ENCODE assay signal across 14 cellular contexts in the genomic region with DNA sequence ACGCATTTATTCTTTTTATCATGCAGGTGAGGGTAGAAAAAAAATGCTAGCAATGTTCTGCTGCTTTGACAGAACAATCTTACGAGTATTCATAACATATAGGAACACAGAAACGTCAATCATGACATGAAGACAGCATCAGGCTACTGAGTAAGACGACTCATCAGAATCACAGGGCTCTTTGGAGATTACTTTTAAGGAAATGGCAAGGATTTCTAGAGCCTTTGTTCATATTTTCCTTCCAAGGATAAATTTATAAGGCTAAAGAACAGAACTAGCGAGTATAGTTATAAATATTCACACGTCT.
"Had no signal": no experiment of that assay in that cellular context is flagged by ENCODE, and none has a peak within 500 bp of the region (broad histone marks: within the 10 kb centered on the region; RNA-seq: fewer than 3 reads in every experiment).

No MANE protein-coding gene starts in this region.

- H3K27me3 ChIP-seq: esophagus muscularis mucosa had no signal

- H3K27ac Mint-ChIP-seq: activated B cell treated with CpG ODN at 0.5 μM for 24 hours; activated CD8-positive, alpha-beta T cell treated with anti-CD3 and anti-CD28 coated beads for 36 hours; memory B cell; natural killer cell treated with Interleukin-12 subunit alpha and Interleukin-12 subunit beta and Interleukin-15 and Interleukin-18, amount 100 ng/mL, for 72 hours; stimulated activated naive CD8-positive, alpha-beta T cell treated with anti-CD3 and anti-CD28 coated beads, Interleukin-15, amount 100 ng/mL, for 72 hours had no signal

- DNase-seq: activated B cell treated with CpG ODN at 0.5 μM for 24 hours; activated CD4-positive, alpha-beta T cell treated with anti-CD3 and anti-CD28 coated beads for 48 hours; activated CD8-positive, alpha-beta T cell treated with anti-CD3 and anti-CD28 coated beads for 36 hours; activated effector memory CD4-positive, alpha-beta T cell treated with Interleukin-2 at 50 U/mL for 16 hours; activated naive CD4-positive, alpha-beta T cell treated with anti-CD3 and anti-CD28 coated beads, Interleukin-2, amount 50 U/mL, for 16 hours; activated T-cell treated with anti-CD3 and anti-CD28 coated beads, Interleukin-2, amount 50 U/mL, for 4 hours; kidney; left lung; spleen; stimulated activated CD4-positive, alpha-beta T cell treated with anti-CD3 and anti-CD28 coated beads, Interleukin-1b, Interleukin-23, amount 100 ng/mL, for 48 hours; stimulated activated naive CD8-positive, alpha-beta T cell treated with anti-CD3 and anti-CD28 coated beads, Interleukin-15, amount 100 ng/mL, for 72 hours had no signal

- H3K9me3 ChIP-seq: esophagus muscularis mucosa, left lung, spleen had no signal

- H3K27ac ChIP-seq: esophagus muscularis mucosa, left lung, spleen had no signal

- H3K4me3 Mint-ChIP-seq: activated B cell treated with CpG ODN at 0.5 μM for 24 hours; activated CD8-positive, alpha-beta T cell treated with anti-CD3 and anti-CD28 coated beads for 36 hours; activated T-cell treated with anti-CD3 and anti-CD28 coated beads, Interleukin-2, amount 50 U/mL, for 4 hours; memory B cell; natural killer cell treated with Interleukin-12 subunit alpha and Interleukin-12 subunit beta and Interleukin-15 and Interleukin-18, amount 100 ng/mL, for 72 hours; stimulated activated naive CD8-positive, alpha-beta T cell treated with anti-CD3 and anti-CD28 coated beads, Interleukin-15, amount 100 ng/mL, for 72 hours had no signal

- H3K36me3 ChIP-seq: esophagus muscularis mucosa, left lung, spleen had no signal

- H3K9me3 Mint-ChIP-seq: activated B cell treated with CpG ODN at 0.5 μM for 24 hours; activated CD8-positive, alpha-beta T cell treated with anti-CD3 and anti-CD28 coated beads for 36 hours; memory B cell; natural killer cell treated with Interleukin-12 subunit alpha and Interleukin-12 subunit beta and Interleukin-15 and Interleukin-18, amount 100 ng/mL, for 72 hours; stimulated activated naive CD8-positive, alpha-beta T cell treated with anti-CD3 and anti-CD28 coated beads, Interleukin-15, amount 100 ng/mL, for 72 hours had no signal

- H3K4me1 ChIP-seq: esophagus muscularis mucosa, left lung, spleen had no signal

- H3K4me3 ChIP-seq: esophagus muscularis mucosa, left lung, spleen had no signal

- H3K4me1 Mint-ChIP-seq: activated B cell treated with CpG ODN at 0.5 μM for 24 hours had no signal

- H3K36me3 Mint-ChIP-seq: memory B cell; natural killer cell treated with Interleukin-12 subunit alpha and Interleukin-12 subunit beta and Interleukin-15 and Interleukin-18, amount 100 ng/mL, for 72 hours had no signal
